ENCODE assay signal across 11 cellular contexts in the genomic region with DNA sequence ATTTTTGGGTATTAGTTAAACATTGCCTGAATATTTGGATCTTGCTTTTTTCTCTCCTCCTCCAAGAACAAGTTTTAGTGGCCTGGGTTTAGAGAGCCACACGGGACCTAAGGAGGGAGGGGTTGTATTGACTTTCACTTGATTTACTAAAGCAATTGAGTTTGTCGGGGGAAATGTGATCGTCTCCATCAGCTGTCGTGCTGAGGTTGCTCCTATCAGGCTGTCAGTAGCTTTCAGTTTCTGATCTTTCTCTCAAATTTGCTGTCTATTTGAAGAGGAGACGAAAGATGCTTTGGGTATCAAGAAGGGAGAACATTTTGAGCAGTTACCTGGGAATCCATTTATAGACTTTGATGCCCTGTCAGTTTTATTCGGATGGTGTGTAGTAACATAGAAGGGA.
DNase-seq lines count a peak whose midpoint lies in the region; ATAC-seq and TF ChIP-seq lines count a peak whose summit lies in the region.
"Had no signal": no experiment of that assay in that cellular context is flagged by ENCODE, and none has a peak within 500 bp of the region (broad histone marks: within the 10 kb centered on the region; RNA-seq: fewer than 3 reads in every experiment).

No MANE protein-coding gene starts in this region.

- CTCF ChIA-PET in activated CD8-positive, alpha-beta T cell treated with anti-CD3 and anti-CD28 coated beads for 36 hours (lab: Charles Lee), result no interaction called here
- CTCF ChIA-PET in activated CD8-positive, alpha-beta T cell treated with anti-CD3 and anti-CD28 coated beads, Interleukin-2, amount 10 ng/mL, durations not matched to agents 7 days and 5 days (lab: Charles Lee), result interaction anchor here (1.2 kb wide), 1 partner anchor 9 kb away, joined by 3 read pairs; no protein-coding TSS in a partner anchor

- no peak overlapping the region for H2BK5ac ChIP-seq in trophoblast cell (ENCODE audit: low read depth, low read length, poor library complexity)

- POLR2A ChIA-PET in activated CD8-positive, alpha-beta T cell treated with anti-CD3 and anti-CD28 coated beads for 36 hours (lab: Charles Lee), result interaction anchor here (1.4 kb wide), 1 partner anchor 51 kb away, joined by 3 read pairs; no protein-coding TSS in a partner anchor
- POLR2A ChIA-PET in activated CD8-positive, alpha-beta T cell treated with anti-CD3 and anti-CD28 coated beads, Interleukin-2, amount 10 ng/mL, durations not matched to agents 7 days and 5 days (lab: Charles Lee), result no interaction called here

- no peaks in the 10 kb centered on the region for H3K27me3 ChIP-seq in OCI-LY3 (ENCODE audit: low read depth, low read length)
- H3K27me3 ChIP-seq in trophoblast cell (ENCODE audit: insufficient read depth, low read length), result no peaks in the 10 kb centered on the region

- WGBS in trophoblast cell (ENCODE audit: extremely low coverage, insufficient coverage, insufficient read length), result no CpG with 5 or more reads among the region's 6 CpGs

- H3K27ac ChIP-seq in OCI-LY3 (ENCODE audit: low read length), result peak overlapping the region; percentile 19
- H3K27ac ChIP-seq in trophoblast cell (ENCODE audit: low read depth, low read length), result no peak overlapping the region

- H2AFZ ChIP-seq in OCI-LY3 (ENCODE audit: low read depth, low read length), result peak overlapping the region; percentile 52
- H2AFZ ChIP-seq in trophoblast cell (ENCODE audit: insufficient read depth, low read length, poor library complexity), result no peak overlapping the region

- H4K8ac ChIP-seq in trophoblast cell (ENCODE audit: low read depth, low read length), result no peak overlapping the region

- H2BK120ac ChIP-seq in trophoblast cell (ENCODE audit: insufficient read depth, low read length, poor library complexity), result no peak overlapping the region

- no peak for ATAC-seq in activated CD8-positive, alpha-beta T cell treated with anti-CD3 and anti-CD28 coated beads for 36 hours
- no peak for ATAC-seq in activated CD8-positive, alpha-beta T cell treated with anti-CD3 and anti-CD28 coated beads, Interleukin-2, amount 10 ng/mL, durations not matched to agents 7 days and 5 days
- peak; percentile 87 for ATAC-seq in HG02852 (IDR thresholded peaks at IDR 0.05; ENCODE audit: unreplicated experiment)
- ATAC-seq in stimulated activated naive B cell treated with anti-CD40 and anti-IgM and Interleukin-4, amounts not matched to agents 10 μg/mL and 1 μg/mL and 100 μg/mL, for 72 hours (replicated peaks), result peak; percentile 58 to 71

- H3K23ac ChIP-seq in trophoblast cell (ENCODE audit: low read length), result no peak overlapping the region

- no peaks in the 10 kb centered on the region for H3K79me2 ChIP-seq in OCI-LY3 (ENCODE audit: low read length)
- peaks cover 3% of the 10 kb centered on the region for H3K79me2 ChIP-seq in trophoblast cell (ENCODE audit: control insufficient read depth, insufficient read depth, low read length, poor library complexity)

- no peaks in the 10 kb centered on the region for H4K20me1 ChIP-seq in OCI-LY3 (ENCODE audit: insufficient read depth, low read length)

- peak overlapping the region; percentile 16 for H3K4me3 Mint-ChIP-seq in activated CD8-positive, alpha-beta T cell treated with anti-CD3 and anti-CD28 coated beads for 36 hours
- no peak overlapping the region for H3K4me3 Mint-ChIP-seq in activated CD8-positive, alpha-beta T cell treated with anti-CD3 and anti-CD28 coated beads, Interleukin-2, amount 10 ng/mL, durations not matched to agents 7 days and 5 days
- H3K4me3 Mint-ChIP-seq in stimulated activated naive B cell treated with anti-CD40 and anti-IgM and Interleukin-4, amounts not matched to agents 10 μg/mL and 1 μg/mL and 100 μg/mL, for 72 hours, result peak overlapping the region; percentile 56 to 79

- H3K4me2 ChIP-seq in OCI-LY3 (ENCODE audit: low read length) (peak overlapping the region; percentile 85), trophoblast cell (ENCODE audit: low read length) (no peak overlapping the region)

- no peaks in the 10 kb centered on the region for H3K9me3 Mint-ChIP-seq in activated CD8-positive, alpha-beta T cell treated with anti-CD3 and anti-CD28 coated beads for 36 hours
- H3K9me3 Mint-ChIP-seq in activated CD8-positive, alpha-beta T cell treated with anti-CD3 and anti-CD28 coated beads, Interleukin-2, amount 10 ng/mL, durations not matched to agents 7 days and 5 days (ENCODE audit: insufficient read depth), result no peaks in the 10 kb centered on the region
- no peaks in the 10 kb centered on the region for H3K9me3 Mint-ChIP-seq in stimulated activated naive B cell treated with anti-CD40 and anti-IgM and Interleukin-4, amounts not matched to agents 10 μg/mL and 1 μg/mL and 100 μg/mL, for 72 hours

- H3K4me3 ChIP-seq in OCI-LY3 (ENCODE audit: low read length) (peak overlapping the region; percentile 72), trophoblast cell (ENCODE audit: low read depth, low read length) (no peak overlapping the region)

- H3K14ac ChIP-seq in trophoblast cell (ENCODE audit: low read length), result no peak overlapping the region

- no peak overlapping the region for H3K4ac ChIP-seq in trophoblast cell (ENCODE audit: low read depth, low read length)

- peaks cover 7% of the 10 kb centered on the region for H3K4me1 Mint-ChIP-seq in activated CD8-positive, alpha-beta T cell treated with anti-CD3 and anti-CD28 coated beads for 36 hours (ENCODE audit: low read depth)
- H3K4me1 Mint-ChIP-seq in activated CD8-positive, alpha-beta T cell treated with anti-CD3 and anti-CD28 coated beads, Interleukin-2, amount 10 ng/mL, durations not matched to agents 7 days and 5 days (ENCODE audit: low read depth), result peaks cover 6% of the 10 kb centered on the region
- H3K4me1 Mint-ChIP-seq in stimulated activated naive B cell treated with anti-CD40 and anti-IgM and Interleukin-4, amounts not matched to agents 10 μg/mL and 1 μg/mL and 100 μg/mL, for 72 hours, result peaks cover 50 to 84% of the 10 kb centered on the region in 2 donors

- DNase-seq in activated CD8-positive, alpha-beta T cell treated with anti-CD3 and anti-CD28 coated beads for 36 hours, result no peak
- no peak for DNase-seq in activated CD8-positive, alpha-beta T cell treated with anti-CD3 and anti-CD28 coated beads, Interleukin-2, amount 10 ng/mL, durations not matched to agents 7 days and 5 days
- no peak for DNase-seq in stimulated activated naive B cell treated with anti-CD40 and anti-IgM and Interleukin-4, amounts not matched to agents 10 μg/mL and 1 μg/mL and 100 μg/mL, for 72 hours
- DNase-seq in anterior cingulate cortex (lab: John Stamatoyannopoulos, UW) (no peak), trophoblast cell (no peak), GOT3 (lab: John Stamatoyannopoulos, UW) (no peak)
- DNase-seq: ACHN, islet precursor cell, NCI-H1930 had no signal

- H3K36me3 ChIP-seq in OCI-LY3 (replicated peaks; ENCODE audit: low read depth, low read length) (no peaks in the 10 kb centered on the region), trophoblast cell (ENCODE audit: control insufficient read depth in 1 of 2, insufficient read depth in 2 of 2, low read length in 2 of 2) (no peaks in the 10 kb centered on the region)

- H4K91ac ChIP-seq in trophoblast cell (ENCODE audit: low read depth, low read length), result no peak overlapping the region

- H3K27ac Mint-ChIP-seq in activated CD8-positive, alpha-beta T cell treated with anti-CD3 and anti-CD28 coated beads for 36 hours, result no peak overlapping the region
- H3K27ac Mint-ChIP-seq in activated CD8-positive, alpha-beta T cell treated with anti-CD3 and anti-CD28 coated beads, Interleukin-2, amount 10 ng/mL, durations not matched to agents 7 days and 5 days, result no peak overlapping the region
- H3K27ac Mint-ChIP-seq in stimulated activated naive B cell treated with anti-CD40 and anti-IgM and Interleukin-4, amounts not matched to agents 10 μg/mL and 1 μg/mL and 100 μg/mL, for 72 hours, result peak overlapping the region; percentile 75

- H3K79me1 ChIP-seq in trophoblast cell (ENCODE audit: low read length), result peaks cover 17% of the 10 kb centered on the region

- H3K4me1 ChIP-seq in OCI-LY3 (ENCODE audit: low read length), result peaks cover 45% of the 10 kb centered on the region
- H3K4me1 ChIP-seq in trophoblast cell (ENCODE audit: control insufficient read depth in 1 of 2, insufficient read depth in 2 of 2, low read length in 2 of 2), result peaks cover 14 to 24% of the 10 kb centered on the region in 2 experiments

- no peak overlapping the region for H2BK12ac ChIP-seq in trophoblast cell (ENCODE audit: low read length)

- H3K9ac ChIP-seq in OCI-LY3 (ENCODE audit: low read length), result peak overlapping the region; percentile 48
- no peak overlapping the region for H3K9ac ChIP-seq in trophoblast cell (ENCODE audit: low read length)

- no peaks in the 10 kb centered on the region for H3K27me3 Mint-ChIP-seq in activated CD8-positive, alpha-beta T cell treated with anti-CD3 and anti-CD28 coated beads for 36 hours
- H3K27me3 Mint-ChIP-seq in activated CD8-positive, alpha-beta T cell treated with anti-CD3 and anti-CD28 coated beads, Interleukin-2, amount 10 ng/mL, durations not matched to agents 7 days and 5 days (ENCODE audit: low read depth), result no peaks in the 10 kb centered on the region
- H3K27me3 Mint-ChIP-seq in stimulated activated naive B cell treated with anti-CD40 and anti-IgM and Interleukin-4, amounts not matched to agents 10 μg/mL and 1 μg/mL and 100 μg/mL, for 72 hours, result no peaks in the 10 kb centered on the region

- no peaks in the 10 kb centered on the region for H3K9me3 ChIP-seq in OCI-LY3 (ENCODE audit: insufficient read depth, low read length)
- H3K9me3 ChIP-seq in trophoblast cell (ENCODE audit: insufficient read depth, low read depth, low read length), result no peaks in the 10 kb centered on the region

- H3K18ac ChIP-seq in trophoblast cell (ENCODE audit: low read length), result no peak overlapping the region

- H2AK5ac ChIP-seq in trophoblast cell (ENCODE audit: low read length), result no peak overlapping the region

- intact Hi-C loops in activated CD8-positive, alpha-beta T cell treated with anti-CD3 and anti-CD28 coated beads for 36 hours (cut with micrococcal nuclease), result no loop called here

- H4K12ac ChIP-seq in trophoblast cell (ENCODE audit: low read depth, low read length), result no peak overlapping the region

- no peaks in the 10 kb centered on the region for H3K36me3 Mint-ChIP-seq in activated CD8-positive, alpha-beta T cell treated with anti-CD3 and anti-CD28 coated beads for 36 hours (ENCODE audit: low read depth)
- no peaks in the 10 kb centered on the region for H3K36me3 Mint-ChIP-seq in activated CD8-positive, alpha-beta T cell treated with anti-CD3 and anti-CD28 coated beads, Interleukin-2, amount 10 ng/mL, durations not matched to agents 7 days and 5 days (ENCODE audit: low read depth)
- peaks cover 33 to 63% of the 10 kb centered on the region in 2 donors for H3K36me3 Mint-ChIP-seq in stimulated activated naive B cell treated with anti-CD40 and anti-IgM and Interleukin-4, amounts not matched to agents 10 μg/mL and 1 μg/mL and 100 μg/mL, for 72 hours

- TF ChIP-seq CTCF in activated CD8-positive, alpha-beta T cell treated with anti-CD3 and anti-CD28 coated beads for 36 hours (IDR thresholded peaks at IDR 0.05), result no peak
- no peak for TF ChIP-seq CTCF in OCI-LY3 (IDR thresholded peaks at IDR 0.05; ENCODE audit: low read depth, low read length)

Comparison
In these comparisons a context has a peak if more than half of its experiments do, and no peak if none do; other contexts are left out.
1. ATAC-seq: peak in HG02852 (single experiment) and stimulated activated naive B cell treated with anti-CD40 and anti-IgM and Interleukin-4, amounts not matched to agents 10 μg/mL and 1 μg/mL and 100 μg/mL, for 72 hours (2 of 2); none in activated CD8-positive, alpha-beta T cell treated with anti-CD3 and anti-CD28 coated beads for 36 hours (single experiment) and activated CD8-positive, alpha-beta T cell treated with anti-CD3 and anti-CD28 coated beads, Interleukin-2, amount 10 ng/mL, durations not matched to agents 7 days and 5 days (single experiment).